In genomic region chr12:7128681-7129593, GRCh38 we compare ENCODE assay signal across 8 cellular contexts. TPM values are rescaled to one million over a fixed set of nuclear protein-coding genes. Genes with fewer than 3 reads are reported as not detected.
DNase-seq lines count a peak whose midpoint lies in the region; ATAC-seq and TF ChIP-seq lines count a peak whose summit lies in the region.

RBP5 (minus strand) TSS chr12:7128889; CDS start chr12:7128775, 114 bp downstream.

- H4K20me1 ChIP-seq in DND-41 (ENCODE audit: insufficient read depth, low read length) (no peaks in the 10 kb centered on the region), OCI-LY1 (ENCODE audit: insufficient read depth, low read length) (no peaks in the 10 kb centered on the region)

- TF ChIP-seq CTCF in DND-41 (IDR thresholded peaks at IDR 0.05; ENCODE audit: borderline replicate concordance, extremely low read depth, low read length, poor library complexity, severe bottlenecking) (no peak), OCI-LY1 (IDR thresholded peaks at IDR 0.05; ENCODE audit: low read length) (no peak), epithelial cell of proximal tubule (conservative IDR thresholded peaks at IDR 0.05; ENCODE audit: low read depth, low read length) (no peak), ovary (IDR thresholded peaks at IDR 0.05) (no peak)

- H3K9me2 ChIP-seq in OCI-LY1 (ENCODE audit: low read depth, low read length) = no peaks in the 10 kb centered on the region

- H3K27ac ChIP-seq in DND-41 (ENCODE audit: low read length) = peak within 1 kb of the TSS; percentile 61
- H3K27ac ChIP-seq in OCI-LY1 (ENCODE audit: low read depth, low read length, poor library complexity, severe bottlenecking) = no peak within 1 kb of the TSS
- peak within 1 kb of the TSS; percentile 89 to 90 for H3K27ac ChIP-seq in ovary

- ATAC-seq in DND-41 (ENCODE audit: insufficient read depth, low read depth) (no peak), HG03097 (IDR thresholded peaks at IDR 0.05; ENCODE audit: low FRiP score, unreplicated experiment) (no peak)

- TF ChIP-seq POLR2A in ovary (IDR thresholded peaks at IDR 0.05) = no peak

- H3K9ac ChIP-seq in DND-41 (ENCODE audit: low read depth, low read length) = peak within 1 kb of the TSS; percentile 65
- H3K9ac ChIP-seq in OCI-LY1 (ENCODE audit: low read length) = peak within 1 kb of the TSS; percentile 67

- peaks cover 30% of the 10 kb centered on the region for H3K4me1 ChIP-seq in DND-41 (ENCODE audit: insufficient read depth, low read length)
- H3K4me1 ChIP-seq in OCI-LY1 (ENCODE audit: insufficient read depth, low read length, severe bottlenecking) = peaks cover 22% of the 10 kb centered on the region
- H3K4me1 ChIP-seq in ovary (ENCODE audit: insufficient read depth) = peaks cover 7% of the 10 kb centered on the region

- H3K27me3 ChIP-seq in DND-41 (ENCODE audit: insufficient read depth, low read length, poor library complexity) (no peaks in the 10 kb centered on the region), OCI-LY1 (ENCODE audit: insufficient read depth, low read length) (no peaks in the 10 kb centered on the region), ovary (no peaks in the 10 kb centered on the region)

- H3K4me3 ChIP-seq in DND-41 (ENCODE audit: low read depth in 1 of 2, low read length in 2 of 2) = peak within 1 kb of the TSS; percentile 36 to 73
- peak within 1 kb of the TSS; percentile 79 for H3K4me3 ChIP-seq in OCI-LY1 (ENCODE audit: low read depth, low read length, poor library complexity, severe bottlenecking)
- peak within 1 kb of the TSS; percentile 97 for H3K4me3 ChIP-seq in epithelial cell of proximal tubule (ENCODE audit: low read depth, low read length)
- peak within 1 kb of the TSS; percentile 63 for H3K4me3 ChIP-seq in ovary

- H3K4me2 ChIP-seq in DND-41 (ENCODE audit: insufficient read depth, low read length) (peak within 1 kb of the TSS; percentile 97), OCI-LY1 (ENCODE audit: low read length) (peak within 1 kb of the TSS; percentile 95)

- H3K36me3 ChIP-seq in DND-41 (ENCODE audit: insufficient read depth, low read length) (peaks cover 8% of the 10 kb centered on the region), OCI-LY1 (ENCODE audit: insufficient read depth, low read length) (no peaks in the 10 kb centered on the region), ovary (no peaks in the 10 kb centered on the region)

- 42 to 47% (median 45%) methylated on average over 11 of the region's 11 CpGs for WGBS in ovary, 3 donors

- intact Hi-C loops in ovary (cut with DNase I) = no loop called here

- no peak for TF ChIP-seq EP300 in ovary (IDR thresholded peaks at IDR 0.05)

- no peaks in the 10 kb centered on the region for H3F3A ChIP-seq in OCI-LY1 (ENCODE audit: insufficient read depth, low read length)

- H3K9me3 ChIP-seq in DND-41 (ENCODE audit: insufficient read depth, low read length, severe bottlenecking) = no peaks in the 10 kb centered on the region
- H3K9me3 ChIP-seq in OCI-LY1 (ENCODE audit: low read length) = no peaks in the 10 kb centered on the region
- no peaks in the 10 kb centered on the region for H3K9me3 ChIP-seq in ovary

- DNase-seq in DND-41 = no peak
- no peak for DNase-seq in epithelial cell of proximal tubule (ENCODE audit: low read depth)
- DNase-seq in ovary = peak; percentile 47 to 74 (median 51)
- no peak for DNase-seq in activated gamma-delta T cell (lab: John Stamatoyannopoulos, UW)
- DNase-seq in dermis blood vessel endothelial cell = no peak
- DNase-seq in effector CD8-positive, alpha-beta T cell (lab: John Stamatoyannopoulos, UW) = no peak

- H3K79me2 ChIP-seq in DND-41 (ENCODE audit: insufficient read depth, low read length) = peaks cover 4% of the 10 kb centered on the region; the same call in 1 of the 2 replicates
- no peaks in the 10 kb centered on the region for H3K79me2 ChIP-seq in OCI-LY1 (ENCODE audit: insufficient read depth, low read length)

- peak within 1 kb of the TSS; percentile 94 for H2AFZ ChIP-seq in DND-41 (ENCODE audit: low read depth, low read length)
- H2AFZ ChIP-seq in OCI-LY1 (ENCODE audit: low read length) = peak within 1 kb of the TSS; percentile 72

RNA-seq across cellular contexts. Expression of gene RBP5, which starts in this region (rescaled TPM):
- total RNA-seq in epithelial cell of proximal tubule = not detected in 2 replicates
- 10 to 100 TPM in 1 of 7 donors, 1 to 10 TPM in 6; 1.2 to 17.3 (median 3.5) TPM for total RNA-seq in ovary
- 1 to 10 TPM; 6.1 to 6.4 TPM for polyA plus RNA-seq in ovary
- 0.19 TPM in 1 of 2 replicates, not detected in the other for total RNA-seq in dermis blood vessel endothelial cell

Comparison
In these comparisons a context has a peak if more than half of its experiments do, and no peak if none do; other contexts are left out.
1. DNase-seq: peak in ovary (5 of 5); none in DND-41 (single experiment), epithelial cell of proximal tubule (single experiment), activated gamma-delta T cell (single experiment), dermis blood vessel endothelial cell (single experiment) and effector CD8-positive, alpha-beta T cell (single experiment).
2. Peak in every context shown above with its lines, with median percentiles within 50 percentile points of each other: H3K4me3 ChIP-seq.